In the genomic region with DNA sequence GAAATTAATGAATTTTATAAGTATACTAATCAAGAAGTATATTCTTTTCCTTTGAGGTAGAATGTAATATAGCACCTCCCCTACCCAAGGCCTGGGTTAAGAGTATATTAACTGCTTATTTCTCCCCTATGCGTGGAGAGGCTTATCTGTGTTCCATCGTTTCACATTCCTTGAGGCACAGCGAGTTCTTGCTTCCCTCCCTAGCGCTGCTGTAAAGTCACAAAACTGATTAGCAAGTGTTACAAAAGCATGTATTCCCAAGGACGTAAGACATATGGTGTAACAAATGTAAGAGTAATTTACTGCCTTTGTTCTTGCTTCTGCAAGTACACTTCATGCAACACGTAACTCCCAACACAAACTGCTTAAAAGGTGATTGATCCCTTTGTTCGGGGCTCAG, we compare ENCODE assay signal across 1 cellular context.
A peak's percentile ranks its signal among the peaks of the same experiment; 100 is the strongest.
TF ChIP-seq lines count a peak whose summit lies in the region.

No MANE protein-coding gene starts in this region.

TF ChIP-seq in K562, 482 proteins besides CTCF, POLR2A, EP300 and RAD21:
- TF ChIP-seq KLF10 (CRISPR knock-in tag; IDR thresholded peaks at IDR 0.05) (no peak), RBM15 (IDR thresholded peaks at IDR 0.05; ENCODE audit: insufficient read depth, low read length) (no peak), SMARCE1 (IDR thresholded peaks at IDR 0.05) (0 out of 2 replicates have a peak, but pooled peaks have one; percentile 10), U2AF1 (optimal IDR thresholded peaks at IDR 0.05; ENCODE audit: low read depth, low read length) (no peak), HDAC6 (IDR thresholded peaks at IDR 0.05; ENCODE audit: low read depth, low read length) (no peak), TRIM24 (IDR thresholded peaks at IDR 0.05) (no peak), CCNT2 (IDR thresholded peaks at IDR 0.05; ENCODE audit: borderline replicate concordance, extremely low read depth, insufficient read length, low read depth, low read length) (no peak), POLR2B (IDR thresholded peaks at IDR 0.05; ENCODE audit: low read depth, partially characterized antibody) (no peak), CBFA2T3 (IDR thresholded peaks at IDR 0.05) (no peak), TEAD4 (IDR thresholded peaks at IDR 0.05; ENCODE audit: low read length) (peak; percentile 65), TEAD4 (CRISPR knock-in tag; IDR thresholded peaks at IDR 0.05; ENCODE audit: borderline replicate concordance) (no peak), RBM25 (IDR thresholded peaks at IDR 0.05; ENCODE audit: low read depth, low read length, severe bottlenecking) (no peak), LEF1 (IDR thresholded peaks at IDR 0.05) (no peak), HDAC1 (IDR thresholded peaks at IDR 0.05) (peak in 1 of 2 experiments; percentile 17; a peak in 2 of 4 replicates), BCOR (IDR thresholded peaks at IDR 0.05) (no peak), LARP7 (IDR thresholded peaks at IDR 0.05) (no peak), ZNF41 (CRISPR knock-in tag; conservative IDR thresholded peaks at IDR 0.05) (no peak), NR2C1 (IDR thresholded peaks at IDR 0.05) (0 out of 2 replicates have a peak, but pooled peaks have one; percentile 1), NR2C1 (tag; IDR thresholded peaks at IDR 0.05) (no peak), HNRNPH1 (optimal IDR thresholded peaks at IDR 0.05; ENCODE audit: low read depth, low read length) (no peak), TEAD1 (CRISPR knock-in tag; IDR thresholded peaks at IDR 0.05) (no peak), ZNF124 (CRISPR knock-in tag; IDR thresholded peaks at IDR 0.05) (no peak), HNRNPLL (IDR thresholded peaks at IDR 0.05; ENCODE audit: low read depth, low read length, poor library complexity, severe bottlenecking) (no peak), RHOXF2B (CRISPR knock-in tag; conservative IDR thresholded peaks at IDR 0.05) (0 out of 2 replicates have a peak, but pooled peaks have one; percentile 56), EP400 (IDR thresholded peaks at IDR 0.05) (no peak), ZNF444 (CRISPR knock-in tag; IDR thresholded peaks at IDR 0.05) (no peak), GATA2 (CRISPR knock-in tag; IDR thresholded peaks at IDR 0.05) (peak; percentile 55; the same call in 1 of the 2 replicates), HNRNPK (IDR thresholded peaks at IDR 0.05; ENCODE audit: low read depth, low read length, poor library complexity, severe bottlenecking) (no peak), RUNX1 (IDR thresholded peaks at IDR 0.05; ENCODE audit: low read depth) (no peak), KDM5B (IDR thresholded peaks at IDR 0.05; ENCODE audit: insufficient replicate concordance, low read depth, low read length) (no peak), SOX6 (IDR thresholded peaks at IDR 0.05) (peak; percentile 50; the same call in 1 of the 2 replicates)
- TF ChIP-seq, protein P1, sequence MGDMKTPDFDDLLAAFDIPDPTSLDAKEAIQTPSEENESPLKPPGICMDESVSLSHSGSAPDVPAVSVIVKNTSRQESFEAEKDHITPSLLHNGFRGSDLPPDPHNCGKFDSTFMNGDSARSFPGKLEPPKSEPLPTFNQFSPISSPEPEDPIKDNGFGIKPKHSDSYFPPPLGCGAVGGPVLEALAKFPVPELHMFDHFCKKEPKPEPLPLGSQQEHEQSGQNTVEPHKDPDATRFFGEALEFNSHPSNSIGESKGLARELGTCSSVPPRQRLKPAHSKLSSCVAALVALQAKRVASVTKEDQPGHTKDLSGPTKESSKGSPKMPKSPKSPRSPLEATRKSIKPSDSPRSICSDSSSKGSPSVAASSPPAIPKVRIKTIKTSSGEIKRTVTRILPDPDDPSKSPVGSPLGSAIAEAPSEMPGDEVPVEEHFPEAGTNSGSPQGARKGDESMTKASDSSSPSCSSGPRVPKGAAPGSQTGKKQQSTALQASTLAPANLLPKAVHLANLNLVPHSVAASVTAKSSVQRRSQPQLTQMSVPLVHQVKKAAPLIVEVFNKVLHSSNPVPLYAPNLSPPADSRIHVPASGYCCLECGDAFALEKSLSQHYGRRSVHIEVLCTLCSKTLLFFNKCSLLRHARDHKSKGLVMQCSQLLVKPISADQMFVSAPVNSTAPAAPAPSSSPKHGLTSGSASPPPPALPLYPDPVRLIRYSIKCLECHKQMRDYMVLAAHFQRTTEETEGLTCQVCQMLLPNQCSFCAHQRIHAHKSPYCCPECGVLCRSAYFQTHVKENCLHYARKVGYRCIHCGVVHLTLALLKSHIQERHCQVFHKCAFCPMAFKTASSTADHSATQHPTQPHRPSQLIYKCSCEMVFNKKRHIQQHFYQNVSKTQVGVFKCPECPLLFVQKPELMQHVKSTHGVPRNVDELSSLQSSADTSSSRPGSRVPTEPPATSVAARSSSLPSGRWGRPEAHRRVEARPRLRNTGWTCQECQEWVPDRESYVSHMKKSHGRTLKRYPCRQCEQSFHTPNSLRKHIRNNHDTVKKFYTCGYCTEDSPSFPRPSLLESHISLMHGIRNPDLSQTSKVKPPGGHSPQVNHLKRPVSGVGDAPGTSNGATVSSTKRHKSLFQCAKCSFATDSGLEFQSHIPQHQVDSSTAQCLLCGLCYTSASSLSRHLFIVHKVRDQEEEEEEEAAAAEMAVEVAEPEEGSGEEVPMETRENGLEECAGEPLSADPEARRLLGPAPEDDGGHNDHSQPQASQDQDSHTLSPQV (IDR thresholded peaks at IDR 0.05), result peak; percentile 35
- TF ChIP-seq, protein P2, sequence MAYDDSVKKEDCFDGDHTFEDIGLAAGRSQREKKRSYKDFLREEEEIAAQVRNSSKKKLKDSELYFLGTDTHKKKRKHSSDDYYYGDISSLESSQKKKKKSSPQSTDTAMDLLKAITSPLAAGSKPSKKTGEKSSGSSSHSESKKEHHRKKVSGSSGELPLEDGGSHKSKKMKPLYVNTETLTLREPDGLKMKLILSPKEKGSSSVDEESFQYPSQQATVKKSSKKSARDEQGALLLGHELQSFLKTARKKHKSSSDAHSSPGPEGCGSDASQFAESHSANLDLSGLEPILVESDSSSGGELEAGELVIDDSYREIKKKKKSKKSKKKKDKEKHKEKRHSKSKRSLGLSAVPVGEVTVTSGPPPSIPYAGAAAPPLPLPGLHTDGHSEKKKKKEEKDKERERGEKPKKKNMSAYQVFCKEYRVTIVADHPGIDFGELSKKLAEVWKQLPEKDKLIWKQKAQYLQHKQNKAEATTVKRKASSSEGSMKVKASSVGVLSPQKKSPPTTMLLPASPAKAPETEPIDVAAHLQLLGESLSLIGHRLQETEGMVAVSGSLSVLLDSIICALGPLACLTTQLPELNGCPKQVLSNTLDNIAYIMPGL (CRISPR knock-in tag; IDR thresholded peaks at IDR 0.05), result no peak
- TF ChIP-seq, protein P3, sequence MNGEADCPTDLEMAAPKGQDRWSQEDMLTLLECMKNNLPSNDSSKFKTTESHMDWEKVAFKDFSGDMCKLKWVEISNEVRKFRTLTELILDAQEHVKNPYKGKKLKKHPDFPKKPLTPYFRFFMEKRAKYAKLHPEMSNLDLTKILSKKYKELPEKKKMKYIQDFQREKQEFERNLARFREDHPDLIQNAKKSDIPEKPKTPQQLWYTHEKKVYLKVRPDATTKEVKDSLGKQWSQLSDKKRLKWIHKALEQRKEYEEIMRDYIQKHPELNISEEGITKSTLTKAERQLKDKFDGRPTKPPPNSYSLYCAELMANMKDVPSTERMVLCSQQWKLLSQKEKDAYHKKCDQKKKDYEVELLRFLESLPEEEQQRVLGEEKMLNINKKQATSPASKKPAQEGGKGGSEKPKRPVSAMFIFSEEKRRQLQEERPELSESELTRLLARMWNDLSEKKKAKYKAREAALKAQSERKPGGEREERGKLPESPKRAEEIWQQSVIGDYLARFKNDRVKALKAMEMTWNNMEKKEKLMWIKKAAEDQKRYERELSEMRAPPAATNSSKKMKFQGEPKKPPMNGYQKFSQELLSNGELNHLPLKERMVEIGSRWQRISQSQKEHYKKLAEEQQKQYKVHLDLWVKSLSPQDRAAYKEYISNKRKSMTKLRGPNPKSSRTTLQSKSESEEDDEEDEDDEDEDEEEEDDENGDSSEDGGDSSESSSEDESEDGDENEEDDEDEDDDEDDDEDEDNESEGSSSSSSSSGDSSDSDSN (IDR thresholded peaks at IDR 0.05; ENCODE audit: borderline replicate concordance in 1 of 2, low read depth in 2 of 2, low read length in 2 of 2), result no peak
- TF ChIP-seq, protein P4, sequence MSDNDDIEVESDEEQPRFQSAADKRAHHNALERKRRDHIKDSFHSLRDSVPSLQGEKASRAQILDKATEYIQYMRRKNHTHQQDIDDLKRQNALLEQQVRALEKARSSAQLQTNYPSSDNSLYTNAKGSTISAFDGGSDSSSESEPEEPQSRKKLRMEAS (CRISPR knock-in tag; IDR thresholded peaks at IDR 0.05), result no peak
- TF ChIP-seq, protein P5, sequence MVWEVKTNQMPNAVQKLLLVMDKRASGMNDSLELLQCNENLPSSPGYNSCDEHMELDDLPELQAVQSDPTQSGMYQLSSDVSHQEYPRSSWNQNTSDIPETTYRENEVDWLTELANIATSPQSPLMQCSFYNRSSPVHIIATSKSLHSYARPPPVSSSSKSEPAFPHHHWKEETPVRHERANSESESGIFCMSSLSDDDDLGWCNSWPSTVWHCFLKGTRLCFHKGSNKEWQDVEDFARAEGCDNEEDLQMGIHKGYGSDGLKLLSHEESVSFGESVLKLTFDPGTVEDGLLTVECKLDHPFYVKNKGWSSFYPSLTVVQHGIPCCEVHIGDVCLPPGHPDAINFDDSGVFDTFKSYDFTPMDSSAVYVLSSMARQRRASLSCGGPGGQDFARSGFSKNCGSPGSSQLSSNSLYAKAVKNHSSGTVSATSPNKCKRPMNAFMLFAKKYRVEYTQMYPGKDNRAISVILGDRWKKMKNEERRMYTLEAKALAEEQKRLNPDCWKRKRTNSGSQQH (CRISPR knock-in tag; IDR thresholded peaks at IDR 0.05), result no peak
- TF ChIP-seq, protein P6, sequence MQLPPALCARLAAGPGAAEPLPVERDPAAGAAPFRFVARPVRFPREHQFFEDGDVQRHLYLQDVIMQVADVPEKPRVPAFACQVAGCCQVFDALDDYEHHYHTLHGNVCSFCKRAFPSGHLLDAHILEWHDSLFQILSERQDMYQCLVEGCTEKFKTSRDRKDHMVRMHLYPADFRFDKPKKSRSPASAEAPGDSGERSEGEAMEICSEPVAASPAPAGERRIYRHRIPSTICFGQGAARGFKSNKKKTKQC (CRISPR knock-in tag; IDR thresholded peaks at IDR 0.05), result no peak
